32 cellular contexts compared by ENCODE assay signal in the genomic region with DNA sequence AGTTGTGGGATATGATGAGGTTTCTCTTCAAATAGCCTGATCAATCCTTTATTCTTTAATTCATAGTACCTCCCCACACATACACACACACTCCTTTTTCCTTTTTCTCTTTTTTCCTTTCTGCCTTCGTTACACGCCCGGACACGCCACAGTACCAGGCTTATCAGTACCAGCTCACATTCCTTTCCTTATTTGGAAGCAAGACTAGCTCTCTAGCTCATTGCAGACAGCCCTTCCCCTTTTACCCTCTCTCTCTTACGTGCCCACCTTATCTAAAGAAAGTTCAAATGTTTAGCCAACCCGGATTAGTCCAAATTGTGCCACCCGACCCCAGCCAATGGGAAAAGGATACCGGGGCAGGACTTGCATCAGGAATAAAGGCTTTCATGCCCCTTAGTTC.
DNase-seq lines count a peak whose midpoint lies in the region; ATAC-seq, FAIRE-seq and TF ChIP-seq lines count a peak whose summit lies in the region.
"Had no signal": no experiment of that assay in that cellular context is flagged by ENCODE, and none has a peak within 500 bp of the region (broad histone marks: within the 10 kb centered on the region; RNA-seq: fewer than 3 reads in every experiment).

No MANE protein-coding gene starts in this region.

- no peaks in the 10 kb centered on the region for H4K20me1 ChIP-seq in DND-41 (ENCODE audit: insufficient read depth, low read length)
- no peaks in the 10 kb centered on the region for H4K20me1 ChIP-seq in H9 (ENCODE audit: control insufficient read depth, insufficient read depth, insufficient read length)
- H4K20me1 ChIP-seq: BLaER1 had no signal

- H3K56ac ChIP-seq in H9 (ENCODE audit: insufficient read length, low read depth, low read length) = no peak overlapping the region

- H3K9me3 ChIP-seq in DND-41 (ENCODE audit: insufficient read depth, low read length, severe bottlenecking) = no peaks in the 10 kb centered on the region
- no peaks in the 10 kb centered on the region for H3K9me3 ChIP-seq in H9 (ENCODE audit: control insufficient read depth, low read depth, low read length)
- H3K9me3 ChIP-seq: gastrocnemius medialis, left lung, upper lobe of right lung had no signal

- DNase-seq in DND-41 (no peak), H9 (no peak), bronchial epithelial cell (ENCODE audit: low read depth) (peak; percentile 61), neural crest cell (ENCODE audit: low read depth, low spot score) (no peak), A172 (ENCODE audit: low spot score) (no peak), GDM1 (lab: John Stamatoyannopoulos, UW) (no peak), left cardiac atrium (no peak)
- no peak for DNase-seq in central memory CD4-positive, alpha-beta T cell
- DNase-seq: activated CD4-positive, alpha-beta memory T cell treated with anti-CD3 and anti-CD28 coated beads, Interleukin-2, amount 10 ng/mL, durations not matched to agents 7 days and 5 days; activated CD4-positive, CD25-positive, alpha-beta regulatory T cell treated with anti-CD3 and anti-CD28 coated beads, Interleukin-2, amount 50 U/mL, for 72 hours; activated CD8-positive, alpha-beta memory T cell treated with anti-CD3 and anti-CD28 coated beads, Interleukin-2, amount 50 U/mL, for 48 hours; amygdala; gastrocnemius medialis; GOT3; hypothalamus; IMR-90; left lung; naive thymus-derived CD4-positive, alpha-beta T cell; NCI-H1092; NCI-H187 treated with DMSO at 0.1 percent for 48 hours; NCI-H345; NCI-H774; retina; small intestine; stimulated activated CD4-positive, alpha-beta T cell treated with anti-CD3 and anti-CD28 coated beads, Interleukin-2, amount 100 ng/mL, for 24 hours; upper lobe of right lung had no signal

- ATAC-seq in DND-41 (ENCODE audit: insufficient read depth, low read depth) = no peak
- no peak for ATAC-seq in left cardiac atrium
- ATAC-seq: activated T-helper 17 cell treated with anti-CD3 and anti-CD28 coated beads, Interleukin-2, amount 50 U/mL, for 72 hours; gastrocnemius medialis; left lung; naive thymus-derived CD4-positive, alpha-beta T cell; upper lobe of right lung had no signal

- FAIRE-seq in bronchial epithelial cell (lab: Jason Lieb, UNC) = no peak
- FAIRE-seq: endometrium, small intestine had no signal

- 0 out of 2 replicates have a peak, but pooled peaks cover 1% of the 10 kb centered on the region for H3K27me3 Mint-ChIP-seq in H9 (ENCODE audit: low read depth)
- H3K27me3 Mint-ChIP-seq in neural crest cell (ENCODE audit: low read depth) = no peaks in the 10 kb centered on the region
- H3K27me3 Mint-ChIP-seq: activated CD4-positive, alpha-beta memory T cell treated with anti-CD3 and anti-CD28 coated beads, Interleukin-2, amount 10 ng/mL, durations not matched to agents 7 days and 5 days; activated naive CD4-positive, alpha-beta T cell treated with anti-CD3 and anti-CD28 coated beads, Interleukin-2, amount 50 U/mL, for 24 hours; activated T-helper 17 cell treated with anti-CD3 and anti-CD28 coated beads, Interleukin-2, amount 50 U/mL, for 72 hours; naive thymus-derived CD4-positive, alpha-beta T cell had no signal

- intact Hi-C loops in left cardiac atrium (cut with DNase I) = no loop called here

- WGBS in H9 (ENCODE audit: extremely low coverage, insufficient read length, low lambda C conversion rate) = no CpG with 5 or more reads among the region's 8 CpGs

- peaks cover 2 to 11% (median 8%) of the 10 kb centered on the region in 3 experiments; a peak in 5 of 7 replicates for H3K36me3 Mint-ChIP-seq in H9 (ENCODE audit: insufficient read depth in 1 of 3, low read depth in 3 of 3)
- no peaks in the 10 kb centered on the region for H3K36me3 Mint-ChIP-seq in neural crest cell (ENCODE audit: low read depth)
- H3K36me3 Mint-ChIP-seq: activated naive CD4-positive, alpha-beta T cell treated with anti-CD3 and anti-CD28 coated beads, Interleukin-2, amount 50 U/mL, for 24 hours; naive thymus-derived CD4-positive, alpha-beta T cell had no signal

- no peak overlapping the region for H3K23ac ChIP-seq in H9 (ENCODE audit: insufficient read length, low read depth, low read length)

- no peak overlapping the region for H3K9ac ChIP-seq in DND-41 (ENCODE audit: low read depth, low read length)
- no peak overlapping the region for H3K9ac ChIP-seq in H9 (ENCODE audit: extremely low read depth, insufficient read length, low read length)
- H3K9ac ChIP-seq: BLaER1 had no signal

- H3K27ac ChIP-seq in DND-41 (ENCODE audit: low read length) (peak overlapping the region; percentile 84), H9 (ENCODE audit: insufficient read length, low read depth, low read length) (no peak overlapping the region)
- H3K27ac ChIP-seq: BLaER1, gastrocnemius medialis, left lung, SK-N-MC, upper lobe of right lung had no signal

- H3K9me3 Mint-ChIP-seq in H9 (no peaks in the 10 kb centered on the region; a peak in 1 of 5 replicates), neural crest cell (peaks cover 3% of the 10 kb centered on the region)
- H3K9me3 Mint-ChIP-seq: activated CD4-positive, alpha-beta memory T cell treated with anti-CD3 and anti-CD28 coated beads, Interleukin-2, amount 10 ng/mL, durations not matched to agents 7 days and 5 days; activated naive CD4-positive, alpha-beta T cell treated with anti-CD3 and anti-CD28 coated beads, Interleukin-2, amount 50 U/mL, for 24 hours; activated T-helper 17 cell treated with anti-CD3 and anti-CD28 coated beads, Interleukin-2, amount 50 U/mL, for 72 hours; T-helper 1 cell treated with Interleukin-12 subunit alpha and Interleukin-12 subunit beta and Interleukin-4 antibody, amounts not matched to agents 30 μg/mL and 1 μg/mL, for 36 hours had no signal

- H3K4me1 ChIP-seq in DND-41 (ENCODE audit: insufficient read depth, low read length) (peaks cover 54% of the 10 kb centered on the region), H9 (ENCODE audit: insufficient read depth, low read length) (no peaks in the 10 kb centered on the region)
- H3K4me1 ChIP-seq: gastrocnemius medialis, left lung, upper lobe of right lung had no signal

- no peak overlapping the region for H3K18ac ChIP-seq in H9 (ENCODE audit: insufficient read length, low read depth, low read length)

- H2BK5ac ChIP-seq in H9 (ENCODE audit: insufficient read length, low read length) = no peak overlapping the region

- H2BK20ac ChIP-seq in H9 (ENCODE audit: low read depth, low read length, poor library complexity, severe bottlenecking) = no peak overlapping the region

- H3K23me2 ChIP-seq in H9 (ENCODE audit: insufficient read length, low read depth, low read length, poor library complexity, severe bottlenecking) = no peaks in the 10 kb centered on the region

- H3K4me3 Mint-ChIP-seq in H9 (no peak overlapping the region), neural crest cell (no peak overlapping the region)
- H3K4me3 Mint-ChIP-seq: activated CD4-positive, alpha-beta memory T cell treated with anti-CD3 and anti-CD28 coated beads, Interleukin-2, amount 10 ng/mL, durations not matched to agents 7 days and 5 days; activated naive CD4-positive, alpha-beta T cell treated with anti-CD3 and anti-CD28 coated beads, Interleukin-2, amount 50 U/mL, for 24 hours; activated T-helper 17 cell treated with anti-CD3 and anti-CD28 coated beads, Interleukin-2, amount 50 U/mL, for 72 hours; naive thymus-derived CD4-positive, alpha-beta T cell; T-helper 1 cell treated with Interleukin-12 subunit alpha and Interleukin-12 subunit beta and Interleukin-4 antibody, amounts not matched to agents 30 μg/mL and 1 μg/mL, for 36 hours had no signal

- H4K5ac ChIP-seq in H9 (ENCODE audit: insufficient read length, low read depth, low read length) = no peak overlapping the region

- H3K4me1 Mint-ChIP-seq in H9 = peaks cover 12 to 14% of the 10 kb centered on the region in 2 experiments
- peaks cover 4% of the 10 kb centered on the region for H3K4me1 Mint-ChIP-seq in neural crest cell
- H3K4me1 Mint-ChIP-seq: activated CD4-positive, alpha-beta memory T cell treated with anti-CD3 and anti-CD28 coated beads, Interleukin-2, amount 10 ng/mL, durations not matched to agents 7 days and 5 days; activated naive CD4-positive, alpha-beta T cell treated with anti-CD3 and anti-CD28 coated beads, Interleukin-2, amount 50 U/mL, for 24 hours; activated T-helper 17 cell treated with anti-CD3 and anti-CD28 coated beads, Interleukin-2, amount 50 U/mL, for 72 hours had no signal

- no peak overlapping the region for H2AK5ac ChIP-seq in H9 (ENCODE audit: insufficient read length, low read length)

- no peak overlapping the region for H4K91ac ChIP-seq in H9 (ENCODE audit: insufficient read length, low read depth, low read length)

- no peak overlapping the region for H2AFZ ChIP-seq in DND-41 (ENCODE audit: low read depth, low read length)
- H2AFZ ChIP-seq in H9 (ENCODE audit: low read length) = no peak overlapping the region

- H2BK12ac ChIP-seq in H9 (ENCODE audit: insufficient read length, low read depth, low read length) = no peak overlapping the region

- H3K36me3 ChIP-seq in DND-41 (ENCODE audit: insufficient read depth, low read length) = no peaks in the 10 kb centered on the region
- H3K36me3 ChIP-seq in bronchial epithelial cell (ENCODE audit: control insufficient read depth, insufficient read depth, low read length) = no peaks in the 10 kb centered on the region
- H3K36me3 ChIP-seq: BLaER1, gastrocnemius medialis, left lung, upper lobe of right lung had no signal

- H2BK15ac ChIP-seq in H9 (ENCODE audit: low read depth, low read length) = no peak overlapping the region

- no peak overlapping the region for H3K14ac ChIP-seq in H9 (ENCODE audit: insufficient read depth, low read length)

- no peak overlapping the region for H3K4ac ChIP-seq in H9 (ENCODE audit: low read depth, low read length)

- H3T11ph ChIP-seq in H9 (ENCODE audit: low read length) = no peak overlapping the region

- H3K27me3 ChIP-seq in DND-41 (ENCODE audit: insufficient read depth, low read length, poor library complexity) (no peaks in the 10 kb centered on the region), H9 (ENCODE audit: insufficient read depth, low read length) (no peaks in the 10 kb centered on the region), bronchial epithelial cell (ENCODE audit: control insufficient read depth, insufficient read depth, low read length) (no peaks in the 10 kb centered on the region)
- H3K27me3 ChIP-seq: BLaER1, gastrocnemius medialis, left lung, upper lobe of right lung had no signal

- TF ChIP-seq CTCF in DND-41 (IDR thresholded peaks at IDR 0.05; ENCODE audit: borderline replicate concordance, extremely low read depth, low read length, poor library complexity, severe bottlenecking) (no peak), H9 (conservative IDR thresholded peaks at IDR 0.05) (no peak), bronchial epithelial cell (IDR thresholded peaks at IDR 0.05; ENCODE audit: insufficient read depth, low read length, severe bottlenecking) (no peak), neural crest cell (conservative IDR thresholded peaks at IDR 0.05) (no peak)

- H3K4me3 ChIP-seq in DND-41 (ENCODE audit: low read depth in 1 of 2, low read length in 2 of 2) = no peak overlapping the region
- no peak overlapping the region for H3K4me3 ChIP-seq in bronchial epithelial cell (ENCODE audit: low read depth, low read length)
- H3K4me3 ChIP-seq: BLaER1, gastrocnemius medialis, left lung, SK-N-MC, upper lobe of right lung had no signal

- H4K8ac ChIP-seq in H9 (replicated peaks; ENCODE audit: insufficient read length, low read depth, low read length) = no peak overlapping the region

- H3K79me2 ChIP-seq in DND-41 (ENCODE audit: insufficient read depth, low read length) (peaks cover 16% of the 10 kb centered on the region), H9 (ENCODE audit: insufficient read depth, low read length) (no peaks in the 10 kb centered on the region)

- H3K27ac Mint-ChIP-seq in H9 (peak overlapping the region in 2 of 3 experiments; percentile 11 to 87; a peak in 3 of 7 replicates), neural crest cell (ENCODE audit: unreplicated experiment) (peak overlapping the region; percentile 23)
- H3K27ac Mint-ChIP-seq: activated CD4-positive, alpha-beta memory T cell treated with anti-CD3 and anti-CD28 coated beads, Interleukin-2, amount 10 ng/mL, durations not matched to agents 7 days and 5 days; activated naive CD4-positive, alpha-beta T cell treated with anti-CD3 and anti-CD28 coated beads, Interleukin-2, amount 50 U/mL, for 24 hours; activated T-helper 17 cell treated with anti-CD3 and anti-CD28 coated beads, Interleukin-2, amount 50 U/mL, for 72 hours; naive thymus-derived CD4-positive, alpha-beta T cell; T-helper 1 cell treated with Interleukin-12 subunit alpha and Interleukin-12 subunit beta and Interleukin-4 antibody, amounts not matched to agents 30 μg/mL and 1 μg/mL, for 36 hours had no signal

- no peak overlapping the region for H2BK120ac ChIP-seq in H9 (ENCODE audit: low read depth, low read length, poor library complexity, severe bottlenecking)

- no peaks in the 10 kb centered on the region for H3K79me1 ChIP-seq in H9 (ENCODE audit: insufficient read depth, low read depth, low read length, poor library complexity, severe bottlenecking)

- H3K4me2 ChIP-seq in DND-41 (ENCODE audit: insufficient read depth, low read length) = no peak overlapping the region
- no peak overlapping the region for H3K4me2 ChIP-seq in H9 (ENCODE audit: insufficient read depth, insufficient read length, low read length)
- H3K4me2 ChIP-seq: BLaER1 had no signal
